Comparison of ENCODE assay signal across 18 cellular contexts in genomic region chr2:146994246-146994645, GRCh38.
"Had no signal": no experiment of that assay in that cellular context is flagged by ENCODE, and none has a peak within 500 bp of the region (broad histone marks: within the 10 kb centered on the region; RNA-seq: fewer than 3 reads in every experiment).

No MANE protein-coding gene starts in this region.

- H3K4me3 ChIP-seq: dorsolateral prefrontal cortex, heart left ventricle, mucosa of descending colon, sigmoid colon, suprapubic skin, tibial artery, upper lobe of left lung, uterus had no signal

- H3K36me3 Mint-ChIP-seq: natural killer cell treated with Interleukin-12 subunit alpha and Interleukin-12 subunit beta and Interleukin-15 and Interleukin-18, amount 100 ng/mL, for 72 hours had no signal

- H3K36me3 ChIP-seq: heart left ventricle, neutrophil, sigmoid colon, suprapubic skin, tibial artery, upper lobe of left lung, uterus had no signal

- DNase-seq: cortex of kidney; dorsolateral prefrontal cortex; effector CD8-positive, alpha-beta T cell; foreskin melanocyte; heart left ventricle; hippocampal formation; left colon; mucosa of descending colon; sigmoid colon; small intestine; stimulated activated CD4-positive, alpha-beta T cell treated with anti-CD3 and anti-CD28 coated beads, Interleukin-12 subunit alpha, Interleukin-12 subunit beta, amount 100 ng/mL, for 4 hours; stimulated activated naive CD4-positive, alpha-beta T cell; tibial artery; upper lobe of left lung; uterus had no signal

- H3K4me1 ChIP-seq: heart left ventricle, suprapubic skin, tibial artery, uterus had no signal

- H3K4me3 Mint-ChIP-seq: natural killer cell treated with Interleukin-12 subunit alpha and Interleukin-12 subunit beta and Interleukin-15 and Interleukin-18, amount 100 ng/mL, for 72 hours had no signal

- H3K27me3 ChIP-seq: dorsolateral prefrontal cortex, heart left ventricle, neutrophil, sigmoid colon, suprapubic skin, tibial artery, upper lobe of left lung, uterus had no signal

- H3K27me3 Mint-ChIP-seq: natural killer cell treated with Interleukin-12 subunit alpha and Interleukin-12 subunit beta and Interleukin-15 and Interleukin-18, amount 100 ng/mL, for 72 hours had no signal

- H3K9me3 ChIP-seq: heart left ventricle, mucosa of descending colon, neutrophil, sigmoid colon, suprapubic skin, tibial artery, upper lobe of left lung, uterus had no signal

- H3K27ac Mint-ChIP-seq: natural killer cell treated with Interleukin-12 subunit alpha and Interleukin-12 subunit beta and Interleukin-15 and Interleukin-18, amount 100 ng/mL, for 72 hours had no signal

- H3K27ac ChIP-seq: heart left ventricle, neutrophil, sigmoid colon, suprapubic skin, tibial artery, upper lobe of left lung, uterus had no signal
